Comparison of ENCODE assay signal across 14 cellular contexts in the genomic region with DNA sequence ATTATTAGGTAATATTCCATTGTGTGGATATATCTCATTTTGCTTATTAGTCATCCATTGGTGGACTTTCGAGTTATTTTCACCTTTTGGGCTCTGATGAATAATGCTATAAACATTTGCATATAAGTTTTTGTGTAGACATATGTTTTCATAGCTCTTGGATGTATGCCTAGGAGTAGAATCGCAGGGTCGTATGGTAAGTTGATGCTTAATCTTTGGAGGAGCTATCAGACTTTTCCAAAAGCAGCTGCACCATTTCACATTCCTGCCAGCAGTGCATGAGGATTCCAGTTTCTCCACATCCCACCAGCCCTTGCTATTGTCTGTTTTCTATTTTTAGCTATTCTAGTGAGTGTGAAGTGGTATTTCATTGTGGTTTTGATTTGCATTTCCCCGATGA.
DNase-seq lines count a peak whose midpoint lies in the region; ATAC-seq, FAIRE-seq and TF ChIP-seq lines count a peak whose summit lies in the region.
"Had no signal": no experiment of that assay in that cellular context is flagged by ENCODE, and none has a peak within 500 bp of the region (broad histone marks: within the 10 kb centered on the region; RNA-seq: fewer than 3 reads in every experiment).

No MANE protein-coding gene starts in this region.

- H2AK5ac ChIP-seq in H1 (ENCODE audit: low read depth, low read length), result no peak overlapping the region

- peaks cover 0 to 64% (median 9%) of the 10 kb centered on the region in 11 experiments; a peak in 7 of 22 replicates for H4K20me1 ChIP-seq in BLaER1 treated with 17β-estradiol and CSF1 and Interleukin-3, amounts not matched to agents 10 nM and 100 nM
- H4K20me1 ChIP-seq in H1 (replicated peaks in 1 of 2; ENCODE audit: control insufficient read depth in 1 of 2, insufficient read depth in 2 of 2, low read length in 2 of 2), result no peaks in the 10 kb centered on the region

- 91% methylated on average over 4 of the region's 4 CpGs; no CpG with 5 or more reads in 1 of the 2 experiments for WGBS in H1 (ENCODE audit: extremely low coverage in 1 of 2, insufficient coverage in 1 of 2, insufficient read length in 1 of 2, insufficient replicate concordance in 2 of 2, low coverage in 1 of 2, low lambda C conversion rate in 2 of 2, missing lambda C conversion rate in 1 of 2), 2 experiments

- no peaks in the 10 kb centered on the region for H3K27me3 ChIP-seq in BLaER1 treated with 17β-estradiol and CSF1 and Interleukin-3, amounts not matched to agents 10 nM and 100 nM
- H3K27me3 ChIP-seq in H1 (replicated peaks in 1 of 4; ENCODE audit: control insufficient read depth in 3 of 4, extremely low read depth in 1 of 4, insufficient read depth in 3 of 4, low read length in 3 of 4), result no peaks in the 10 kb centered on the region
- H3K27me3 ChIP-seq: right lobe of liver had no signal

- no peak overlapping the region for H3K18ac ChIP-seq in H1 (ENCODE audit: extremely low read depth, low read length)

- H2BK15ac ChIP-seq in H1 (ENCODE audit: low read length), result no peak overlapping the region

- no peak overlapping the region for H3K4ac ChIP-seq in H1 (replicated peaks; ENCODE audit: insufficient read length, low read depth, low read length)

- no peak for TF ChIP-seq RAD21 in H1 (IDR thresholded peaks at IDR 0.05 in 1 of 2, conservative IDR thresholded peaks at IDR 0.05 in 1 of 2; ENCODE audit: low read depth in 2 of 2, low read length in 2 of 2)

- TF ChIP-seq EP300 in H1 (IDR thresholded peaks at IDR 0.05; ENCODE audit: borderline replicate concordance in 1 of 2, low read depth in 2 of 2, low read length in 2 of 2), result no peak

- no peak overlapping the region for H3K23ac ChIP-seq in H1 (ENCODE audit: insufficient read length)

- H3K23me2 ChIP-seq in H1 (ENCODE audit: low read depth, low read length), result no peaks in the 10 kb centered on the region

- H4K5ac ChIP-seq in H1 (ENCODE audit: insufficient read length, low read depth, low read length), result no peak overlapping the region

- H3K56ac ChIP-seq in H1 (replicated peaks; ENCODE audit: insufficient read length, low read depth, low read length), result no peak overlapping the region

- H3K4me1 ChIP-seq in BLaER1 treated with 17β-estradiol and CSF1 and Interleukin-3, amounts not matched to agents 10 nM and 100 nM, result peaks cover 0 to 35% (median 27%) of the 10 kb centered on the region in 10 experiments; a peak in 15 of 20 replicates
- H3K4me1 ChIP-seq in H1 (replicated peaks in 1 of 4; ENCODE audit: control insufficient read depth in 3 of 4, insufficient read depth in 4 of 4, low read length in 3 of 4), result peaks cover 0 to 17% (median 10%) of the 10 kb centered on the region in 4 experiments; a peak in 6 of 7 replicates
- H3K4me1 ChIP-seq: right lobe of liver had no signal

- ATAC-seq in HG03439 (IDR thresholded peaks at IDR 0.05; ENCODE audit: unreplicated experiment) (no peak), HG02870 (IDR thresholded peaks at IDR 0.05; ENCODE audit: unreplicated experiment) (no peak)
- ATAC-seq: K562, right lobe of liver had no signal

- TF ChIP-seq CTCF in H1 (IDR thresholded peaks at IDR 0.05; ENCODE audit: control extremely low read depth in 1 of 3, insufficient read depth in 1 of 3, low read depth in 1 of 3, low read length in 3 of 3), result peak in 1 of 3 experiments; percentile 16; a peak in 1 of 4 replicates

- no peak overlapping the region for H3K14ac ChIP-seq in H1 (ENCODE audit: insufficient read length)

- no peak for TF ChIP-seq POLR2A in H1 (IDR thresholded peaks at IDR 0.05; ENCODE audit: control extremely low read depth in 1 of 2, low read depth in 2 of 2, low read length in 2 of 2)

- H3K9ac ChIP-seq in BLaER1 treated with 17β-estradiol and CSF1 and Interleukin-3, amounts not matched to agents 10 nM and 100 nM, result no peak overlapping the region
- H3K9ac ChIP-seq in H1 (replicated peaks in 1 of 4; ENCODE audit: extremely low read depth in 1 of 4, low read depth in 3 of 4, low read length in 3 of 4), result no peak overlapping the region

- DNase-seq in NCI-H226 (peak; percentile 26), H1 (ENCODE audit: low read depth in 1 of 2, low spot score in 2 of 2) (no peak), myocyte (ENCODE audit: low read depth) (peak; percentile 85), NCI-H1092 treated with DMSO at 0.1 percent for 48 hours (lab: John Stamatoyannopoulos, UW) (no peak), NK-92 (lab: John Stamatoyannopoulos, UW; ENCODE audit: unreplicated experiment) (no peak)
- DNase-seq: activated CD4-positive, alpha-beta T cell treated with anti-CD3 and anti-CD28 coated beads, Interleukin-2, amount 10 ng/mL, durations not matched to agents 7 days and 5 days; CD4-positive, alpha-beta T cell; NCI-H2029 treated with DMSO at 0.1 percent for 48 hours; right lobe of liver had no signal

- no peak overlapping the region for H2BK120ac ChIP-seq in H1 (replicated peaks; ENCODE audit: low read depth, low read length)

- H4K91ac ChIP-seq in H1 (replicated peaks; ENCODE audit: insufficient read length, low read length), result no peak overlapping the region

- peaks cover 0 to 14% (median 0%) of the 10 kb centered on the region in 11 experiments; a peak in 4 of 22 replicates for H3K36me3 ChIP-seq in BLaER1 treated with 17β-estradiol and CSF1 and Interleukin-3, amounts not matched to agents 10 nM and 100 nM
- no peaks in the 10 kb centered on the region for H3K36me3 ChIP-seq in H1 (ENCODE audit: control insufficient read depth in 2 of 4, insufficient read depth in 4 of 4, low read length in 3 of 4)
- H3K36me3 ChIP-seq: right lobe of liver had no signal

- no peak overlapping the region for H2BK12ac ChIP-seq in H1 (ENCODE audit: low read depth, low read length)

- H4K8ac ChIP-seq in H1 (ENCODE audit: extremely low read depth, insufficient read depth, low read length), result no peak overlapping the region

- H2AFZ ChIP-seq in H1 (ENCODE audit: low read length), result no peak overlapping the region

- H3K79me2 ChIP-seq in H1 (ENCODE audit: control insufficient read depth in 1 of 2, insufficient read depth in 2 of 2, low read length in 2 of 2), result no peaks in the 10 kb centered on the region

- POLR2A ChIA-PET in H1 (lab: Charles Lee; ENCODE audit: partially characterized antibody), result no interaction called here

- peaks cover 0 to 10% (median 0%) of the 10 kb centered on the region in 11 experiments; a peak in 2 of 22 replicates for H3K9me3 ChIP-seq in BLaER1 treated with 17β-estradiol and CSF1 and Interleukin-3, amounts not matched to agents 10 nM and 100 nM (replicated peaks in 1 of 11)
- H3K9me3 ChIP-seq in H1 (ENCODE audit: insufficient read depth in 2 of 2, low read depth in 1 of 2, low read length in 1 of 2), result no peaks in the 10 kb centered on the region
- H3K9me3 ChIP-seq: right lobe of liver had no signal

- no peaks in the 10 kb centered on the region for H3K79me1 ChIP-seq in H1 (ENCODE audit: low read depth, low read length)

- CTCF ChIA-PET in H1 (lab: Charles Lee; ENCODE audit: partially characterized antibody), result interaction anchor here (0.7 to 1.9 kb wide), 9 partner anchors 14 to 253 kb away, joined by 3 to 8 read pairs (median 4); no protein-coding TSS in a partner anchor

- no peak for FAIRE-seq in H1 (lab: Jason Lieb, UNC)
- FAIRE-seq: endothelial cell of umbilical vein, K562 had no signal

- peak overlapping the region in 8 of 11 experiments; percentile 12 to 68 (median 46); a peak in 15 of 22 replicates for H3K4me2 ChIP-seq in BLaER1 treated with 17β-estradiol and CSF1 and Interleukin-3, amounts not matched to agents 10 nM and 100 nM
- no peak overlapping the region for H3K4me2 ChIP-seq in H1 (ENCODE audit: insufficient read depth in 1 of 2, low read depth in 2 of 2, low read length in 2 of 2)

- no peak overlapping the region for H2BK5ac ChIP-seq in H1 (ENCODE audit: low read depth, low read length)

- H3K27ac ChIP-seq in BLaER1 treated with 17β-estradiol and CSF1 and Interleukin-3, amounts not matched to agents 10 nM and 100 nM, result no peak overlapping the region
- H3K27ac ChIP-seq in H1 (ENCODE audit: low read depth, low read length), result no peak overlapping the region
- H3K27ac ChIP-seq: right lobe of liver had no signal

- H2BK20ac ChIP-seq in H1 (ENCODE audit: low read length), result no peak overlapping the region

- H3K4me3 ChIP-seq in BLaER1 treated with 17β-estradiol and CSF1 and Interleukin-3, amounts not matched to agents 10 nM and 100 nM, result no peak overlapping the region
- H3K4me3 ChIP-seq in H1 (ENCODE audit: extremely low read depth in 1 of 4, insufficient read depth in 2 of 4, low read depth in 3 of 4, low read length in 4 of 4), result no peak overlapping the region
- H3K4me3 ChIP-seq: K562, right lobe of liver had no signal

TF ChIP-seq in H1, 55 proteins besides CTCF, POLR2A, EP300 and RAD21:
- TF ChIP-seq TEAD4 (IDR thresholded peaks at IDR 0.05; ENCODE audit: low read depth, low read length) (peak; percentile 73), NANOG (IDR thresholded peaks at IDR 0.05; ENCODE audit: insufficient read depth, low read depth, low read length, poor library complexity, severe bottlenecking) (no peak)

Comparison
In these comparisons a context has a peak if more than half of its experiments do, and no peak if none do; other contexts are left out.
1. H3K4me2 ChIP-seq: peak in BLaER1 treated with 17β-estradiol and CSF1 and Interleukin-3, amounts not matched to agents 10 nM and 100 nM (8 of 11); none in H1 (0 of 2).
2. DNase-seq: peak in NCI-H226 (single experiment) and myocyte (single experiment); none in H1 (0 of 2), NCI-H1092 treated with DMSO at 0.1 percent for 48 hours (single experiment) and NK-92 (single experiment).